Comparison of ENCODE assay signal across 8 cellular contexts in genomic region chr15:41659855-41660234, GRCh38. TPM values are rescaled to one million over a fixed set of nuclear protein-coding genes. Genes with fewer than 3 reads are reported as not detected.
A peak's percentile ranks its signal among the peaks of the same experiment; 100 is the strongest.
DNase-seq lines count a peak whose midpoint lies in the region; ATAC-seq and TF ChIP-seq lines count a peak whose summit lies in the region.

No MANE protein-coding gene starts in this region.

- intact Hi-C loops in aorta (cut with DNase I): loop anchor here (1.0 to 5.0 kb wide), 2 partner anchors 38 to 39 kb away; no protein-coding TSS in a partner anchor

- TF ChIP-seq CTCF in AG04450 (IDR thresholded peaks at IDR 0.05; ENCODE audit: low read depth, low read length) (no peak), choroid plexus epithelial cell (conservative IDR thresholded peaks at IDR 0.05; ENCODE audit: low read depth, low read length) (no peak)

- H3K4me1 ChIP-seq in aorta (ENCODE audit: control insufficient read depth in 1 of 2, insufficient read depth in 2 of 2, low read length in 2 of 2): no peaks in the 10 kb centered on the region

- peak overlapping the region; percentile 69 for H3K4me3 ChIP-seq in AG04450 (ENCODE audit: low read depth, low read length)
- H3K4me3 ChIP-seq in choroid plexus epithelial cell (ENCODE audit: low read depth, low read length): peak overlapping the region; percentile 64
- H3K4me3 ChIP-seq in aorta (ENCODE audit: low read length in 2 of 2): peak overlapping the region in 1 of 2 donors; percentile 9

- H3K27me3 ChIP-seq in AG04450 (ENCODE audit: control insufficient read depth, insufficient read depth, low read length) (no peaks in the 10 kb centered on the region), aorta (ENCODE audit: control insufficient read depth in 1 of 2, insufficient read depth in 2 of 2, low read length in 1 of 2) (no peaks in the 10 kb centered on the region)

- POLR2A ChIA-PET in AG04450 (lab: Yijun Ruan, JAX): interaction anchor here (1.0 to 1.3 kb wide), 4 partner anchors 11 to 116 kb away, joined by 3 to 4 read pairs (median 3); partner anchors contain the start of gene RPAP1

- no peaks in the 10 kb centered on the region for H3K36me3 ChIP-seq in aorta (ENCODE audit: control insufficient read depth in 1 of 2, insufficient read depth in 2 of 2, low read length in 1 of 2)

- WGBS in aorta, 2 donors: 2 to 7% methylated on average over 21 of the region's 21 CpGs

- DNase-seq in AG04450 (ENCODE audit: low read depth, low spot score): no peak
- peak; percentile 49 for DNase-seq in choroid plexus epithelial cell (ENCODE audit: low read depth)
- DNase-seq in midbrain (lab: John Stamatoyannopoulos, UW): peak; percentile 27
- DNase-seq in aorta: peak in 1 of 2 donors; percentile 72
- no peak for DNase-seq in dedifferentiated amniotic fluid mesenchymal stem cell (ENCODE audit: extremely low spot score)

- peak overlapping the region; percentile 88 for H3K27ac ChIP-seq in AG04450 (ENCODE audit: low read depth, low read length)
- H3K27ac ChIP-seq in aorta (ENCODE audit: low read depth in 1 of 2, low read length in 2 of 2): peak overlapping the region in 1 of 2 donors; percentile 19

- CTCF ChIA-PET in AG04450 (lab: Charles Lee): interaction anchor here (0.7 kb wide), 1 partner anchor 194 kb away, joined by 3 read pairs; no protein-coding TSS in a partner anchor

- ATAC-seq in HG03135 (IDR thresholded peaks at IDR 0.05; ENCODE audit: unreplicated experiment) (peak; percentile 7), aorta (ENCODE audit: low FRiP score) (peak; percentile 45), HG03108 (IDR thresholded peaks at IDR 0.05; ENCODE audit: unreplicated experiment) (no peak), GM19463 (IDR thresholded peaks at IDR 0.05; ENCODE audit: unreplicated experiment) (no peak)

- H3K9me3 ChIP-seq in AG04450 (ENCODE audit: control insufficient read depth, insufficient read depth, low read length): peaks cover 10% of the 10 kb centered on the region; the same call in 1 of the 2 replicates
- no peaks in the 10 kb centered on the region for H3K9me3 ChIP-seq in aorta (ENCODE audit: control insufficient read depth, low read length)

RNA-seq across cellular contexts. Expression of gene MGA, which starts 0.4 kb away (rescaled TPM):
- polyA plus RNA-seq in AG04450 (2011; rRNA removed): 8.5 and 9.7 TPM in 2 replicates
- 32.0 and 52.2 TPM in 2 replicates for polyA minus RNA-seq in AG04450 (2011; rRNA and poly(A)+ RNA removed)
- 10 to 100 TPM; 44.1 to 46.6 TPM for total RNA-seq in aorta
- 1 to 10 TPM; 1.9 to 6.0 TPM for polyA plus RNA-seq in aorta

Comparison
In these comparisons a context has a peak if more than half of its experiments do, and no peak if none do; other contexts are left out.
1. DNase-seq: peak in choroid plexus epithelial cell (single experiment) and midbrain (single experiment); none in AG04450 (single experiment) and dedifferentiated amniotic fluid mesenchymal stem cell (single experiment).
2. ATAC-seq: peak in HG03135 (single experiment) and aorta (single experiment); none in HG03108 (single experiment) and GM19463 (single experiment).